Comparison of ENCODE assay signal across 29 cellular contexts in genomic region chr15:47733085-47733484, GRCh38. TPM values are rescaled to one million over a fixed set of nuclear protein-coding genes. Genes with fewer than 3 reads are reported as not detected.
"Had no signal": no experiment of that assay in that cellular context is flagged by ENCODE, and none has a peak within 500 bp of the region (broad histone marks: within the 10 kb centered on the region; RNA-seq: fewer than 3 reads in every experiment).

No MANE protein-coding gene starts in this region.

- H3K9me3 ChIP-seq: adrenal gland, body of pancreas, esophagus muscularis mucosa, gastroesophageal sphincter had no signal

- H3K27ac ChIP-seq: adrenal gland, body of pancreas, esophagus muscularis mucosa, foreskin keratinocyte, gastroesophageal sphincter, WERI-Rb-1 had no signal

- DNase-seq: activated B cell treated with CpG ODN at 0.5 μM for 24 hours; activated CD4-positive, alpha-beta T cell treated with anti-CD3 and anti-CD28 coated beads for 48 hours; activated CD4-positive, alpha-beta T cell treated with anti-CD3 and anti-CD28 coated beads, Interleukin-2, amount 50 U/mL, for 1 hour; activated CD4-positive, alpha-beta T cell treated with anti-CD3 and anti-CD28 coated beads, Interleukin-2, amount 50 U/mL, for 48 hours; activated CD8-positive, alpha-beta memory T cell treated with anti-CD3 and anti-CD28 coated beads for 24 hours; activated CD8-positive, alpha-beta T cell treated with anti-CD3 and anti-CD28 coated beads for 36 hours; activated effector memory CD4-positive, alpha-beta T cell treated with Interleukin-2 at 50 U/mL for 16 hours; activated naive CD4-positive, alpha-beta T cell treated with anti-CD3 and anti-CD28 coated beads for 36 hours; activated naive CD8-positive, alpha-beta T cell treated with anti-CD3 and anti-CD28 coated beads for 36 hours; activated naive CD8-positive, alpha-beta T cell treated with anti-CD3 and anti-CD28 coated beads, Interleukin-2, amount 50 U/mL, for 24 hours; activated T-cell treated with anti-CD3 and anti-CD28 coated beads, Interleukin-2, amount 50 U/mL, for 4 hours; adrenal gland; amygdala; aorta; body of pancreas; cortex of kidney; dermis blood vessel endothelial cell; effector CD4-positive, alpha-beta T cell; effector memory CD8-positive, alpha-beta T cell; erythroblast; foreskin keratinocyte; T-helper 1 cell; T-helper 17 cell; T1000; WERI-Rb-1 had no signal

- ATAC-seq: activated CD4-positive, CD25-positive, alpha-beta regulatory T cell treated with anti-CD3 and anti-CD28 coated beads, Interleukin-2, amount 50 U/mL, for 24 hours; activated CD8-positive, alpha-beta T cell treated with anti-CD3 and anti-CD28 coated beads for 36 hours; activated naive CD8-positive, alpha-beta T cell treated with anti-CD3 and anti-CD28 coated beads, Interleukin-2, amount 50 U/mL, for 24 hours; activated T-cell treated with anti-CD3 and anti-CD28 coated beads, Interleukin-2, amount 50 U/mL, for 4 hours; activated T-helper 17 cell treated with anti-CD3 and anti-CD28 coated beads, Interleukin-2, amount 50 U/mL, for 72 hours; body of pancreas; effector memory CD8-positive, alpha-beta T cell; foreskin keratinocyte; gastroesophageal sphincter; T-helper 17 cell had no signal

- H3K36me3 ChIP-seq: adrenal gland, esophagus muscularis mucosa, gastroesophageal sphincter had no signal

- H3K4me1 ChIP-seq: adrenal gland, foreskin keratinocyte had no signal

- H3K27me3 ChIP-seq: adrenal gland, body of pancreas, esophagus muscularis mucosa, foreskin keratinocyte, gastroesophageal sphincter had no signal

- H3K4me3 ChIP-seq: adrenal gland, body of pancreas, esophagus muscularis mucosa, gastroesophageal sphincter had no signal

RNA-seq across cellular contexts. Expression of gene SEMA6D, which starts 15.8 kb away (rescaled TPM):
- total RNA-seq: activated B cell treated with CpG ODN at 0.5 μM for 24 hours; activated CD8-positive, alpha-beta T cell treated with anti-CD3 and anti-CD28 coated beads for 36 hours; activated naive CD4-positive, alpha-beta T cell treated with anti-CD3 and anti-CD28 coated beads for 36 hours; activated naive CD8-positive, alpha-beta T cell treated with anti-CD3 and anti-CD28 coated beads for 36 hours; activated T-cell treated with anti-CD3 and anti-CD28 coated beads, Interleukin-2, amount 50 U/mL, for 4 hours; activated T-helper 17 cell treated with anti-CD3 and anti-CD28 coated beads, Interleukin-2, amount 50 U/mL, for 72 hours; T-helper 17 cell had no signal
